Comparison of ENCODE assay signal across 5 cellular contexts in the genomic region with DNA sequence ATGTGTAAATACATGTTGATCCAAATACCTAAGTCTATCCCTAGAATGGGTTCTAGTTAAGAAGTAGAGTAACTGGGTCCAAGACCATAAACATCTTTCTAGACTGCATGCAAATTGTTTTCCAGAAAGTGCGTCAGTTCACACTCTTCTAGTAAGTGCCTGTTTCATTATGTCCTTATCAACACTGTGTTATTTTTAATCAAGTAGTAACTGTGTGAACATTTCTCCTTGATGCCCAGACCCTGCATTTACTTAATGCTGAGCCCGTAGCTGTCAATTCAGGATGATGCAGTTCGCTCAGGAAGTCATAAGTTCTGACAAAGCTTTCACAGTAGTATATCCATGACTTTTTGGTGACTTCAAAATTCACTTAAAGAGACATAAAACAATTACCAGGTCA.
"Had no signal": no experiment of that assay in that cellular context is flagged by ENCODE, and none has a peak within 500 bp of the region (broad histone marks: within the 10 kb centered on the region; RNA-seq: fewer than 3 reads in every experiment).

No MANE protein-coding gene starts in this region.

- H3K36me3 Mint-ChIP-seq: IgD-negative memory B cell had no signal

- H3K27ac Mint-ChIP-seq: IgD-negative memory B cell had no signal

- ATAC-seq: HepG2, K562 had no signal

- H3K4me3 Mint-ChIP-seq: IgD-negative memory B cell had no signal

- DNase-seq: IMR-90, KBM-7 had no signal

- H3K4me1 Mint-ChIP-seq: IgD-negative memory B cell had no signal

- H3K27me3 Mint-ChIP-seq: IgD-negative memory B cell had no signal
